ENCODE assay signal across 8 cellular contexts in genomic region chr13:101144808-101145419, GRCh38.
A peak's percentile ranks its signal among the peaks of the same experiment; 100 is the strongest.
DNase-seq lines count a peak whose midpoint lies in the region; ATAC-seq and TF ChIP-seq lines count a peak whose summit lies in the region.

No MANE protein-coding gene starts in this region.

- H3K4me2 ChIP-seq in parathyroid adenoma (ENCODE audit: low read length) = no peak overlapping the region

- H3K9ac ChIP-seq in parathyroid adenoma = no peak overlapping the region

- no peaks in the 10 kb centered on the region for H3K79me2 ChIP-seq in parathyroid adenoma

- H3K27me3 ChIP-seq in heart left ventricle (peaks cover 0 to 15% (median 0%) of the 10 kb centered on the region in 9 donors), esophagus squamous epithelium (peaks cover 0 to 45% (median 0%) of the 10 kb centered on the region in 4 donors), parathyroid adenoma (ENCODE audit: control insufficient read depth, insufficient read depth, low read length) (no peaks in the 10 kb centered on the region)

- no peak overlapping the region for H2AFZ ChIP-seq in parathyroid adenoma

- H3K4me1 ChIP-seq in heart left ventricle = peaks cover 0 to 6% (median 0%) of the 10 kb centered on the region in 12 donors
- no peaks in the 10 kb centered on the region for H3K4me1 ChIP-seq in esophagus squamous epithelium
- no peaks in the 10 kb centered on the region for H3K4me1 ChIP-seq in parathyroid adenoma

- DNase-seq in heart left ventricle (no peak), cardiac septum (ENCODE audit: low spot score) (no peak), LNCaP clone FGC (ENCODE audit: low read depth) (peak; percentile 14), SK-MEL-5 (ENCODE audit: low read depth, low spot score) (peak; percentile 61), esophagus squamous epithelium (lab: John Stamatoyannopoulos, UW) (no peak), mucosa of gallbladder (ENCODE audit: low spot score) (no peak)

- H3K9me3 ChIP-seq in heart left ventricle = no peaks in the 10 kb centered on the region
- no peaks in the 10 kb centered on the region for H3K9me3 ChIP-seq in esophagus squamous epithelium
- no peaks in the 10 kb centered on the region for H3K9me3 ChIP-seq in parathyroid adenoma (ENCODE audit: control insufficient read depth, low read length)

- in situ Hi-C loops in SK-MEL-5 (cut with HindIII; ENCODE audit: low pct_unique_long_range_greater_than_20kb, low sequenced_read_pairs) = no loop called here

- peak in 1 of 4 donors; percentile 31 for ATAC-seq in heart left ventricle
- peak; percentile 84 for ATAC-seq in GM21619 (IDR thresholded peaks at IDR 0.05; ENCODE audit: unreplicated experiment)

- H3K4me3 ChIP-seq in heart left ventricle (no peak overlapping the region), LNCaP clone FGC (ENCODE audit: low read depth, low read length) (no peak overlapping the region), esophagus squamous epithelium (no peak overlapping the region), parathyroid adenoma (ENCODE audit: low read depth, low read length) (no peak overlapping the region)

- H3K27ac ChIP-seq in heart left ventricle = no peak overlapping the region
- no peak overlapping the region for H3K27ac ChIP-seq in esophagus squamous epithelium
- H3K27ac ChIP-seq in parathyroid adenoma = no peak overlapping the region

- H3K36me3 ChIP-seq in heart left ventricle = no peaks in the 10 kb centered on the region
- no peaks in the 10 kb centered on the region for H3K36me3 ChIP-seq in esophagus squamous epithelium
- H3K36me3 ChIP-seq in parathyroid adenoma (ENCODE audit: control insufficient read depth, insufficient read depth, low read length) = no peaks in the 10 kb centered on the region

- TF ChIP-seq CTCF in heart left ventricle (IDR thresholded peaks at IDR 0.05) (peak; percentile 52 to 81 (median 71)), LNCaP clone FGC (IDR thresholded peaks at IDR 0.05; ENCODE audit: control insufficient read depth, extremely low read depth, insufficient read depth) (peak; percentile 43), esophagus squamous epithelium (IDR thresholded peaks at IDR 0.05) (peak in 5 of 6 experiments; percentile 51 to 72 (median 64)), parathyroid adenoma (IDR thresholded peaks at IDR 0.05) (peak; percentile 48)

- intact Hi-C loops in heart left ventricle (cut with DNase I) (loop anchor here in 8 of 10 donors (5.0 to 10.0 kb wide), 8 partner anchors 310 to 1410 kb away; partner anchors contain the start of gene ITGBL1 (in 1 of the 8)), cardiac septum (cut with DNase I) (no loop called here), esophagus squamous epithelium (cut with DNase I) (no loop called here)

- no peak for TF ChIP-seq POLR2A in heart left ventricle (IDR thresholded peaks at IDR 0.05)
- TF ChIP-seq POLR2A in esophagus squamous epithelium (IDR thresholded peaks at IDR 0.05) = no peak

- 27 to 30% (median 29%) methylated on average over 7 of the region's 7 CpGs for whole genome bisulfite sequencing in heart left ventricle, 4 donors
- 22 to 25% methylated on average over 7 of the region's 7 CpGs for WGBS in esophagus squamous epithelium, 2 donors

Comparison
In these comparisons a context has a peak if more than half of its experiments do, and no peak if none do; other contexts are left out.
1. intact Hi-C loops: an anchor here in heart left ventricle (5.0 to 10.0 kb wide); none called in cardiac septum and esophagus squamous epithelium.
2. DNase-seq: peak in LNCaP clone FGC (single experiment) and SK-MEL-5 (single experiment); none in heart left ventricle (0 of 5), cardiac septum (single experiment), esophagus squamous epithelium (single experiment) and mucosa of gallbladder (single experiment).
3. Peak in every context shown above with its lines, with median percentiles within 50 percentile points of each other: CTCF ChIP-seq.